ENCODE assay signal across 12 cellular contexts in genomic region chr2:201887851-201888451, GRCh38.
DNase-seq lines count a peak whose midpoint lies in the region; ATAC-seq and TF ChIP-seq lines count a peak whose summit lies in the region.
"Had no signal": no experiment of that assay in that cellular context is flagged by ENCODE, and none has a peak within 500 bp of the region (broad histone marks: within the 10 kb centered on the region; RNA-seq: fewer than 3 reads in every experiment).

No MANE protein-coding gene starts in this region.

- H3K9me3 ChIP-seq in heart right ventricle: no peaks in the 10 kb centered on the region
- no peaks in the 10 kb centered on the region for H3K9me3 ChIP-seq in mesodermal cell (ENCODE audit: control insufficient read depth, low read length)
- H3K9me3 ChIP-seq in upper lobe of left lung: no peaks in the 10 kb centered on the region
- H3K9me3 ChIP-seq: BLaER1, left lung, sigmoid colon had no signal

- TF ChIP-seq POLR2A in upper lobe of left lung (IDR thresholded peaks at IDR 0.05): no peak

- intact Hi-C loops in heart right ventricle (cut with DNase I) (loop anchor here in 1 of 10 donors (10.0 kb wide), 1 partner anchor 147 kb away; the partner anchor contains the start of gene FZD7), left ventricle myocardium superior (cut with micrococcal nuclease) (no loop called here)

- H3K4me1 ChIP-seq in heart right ventricle: peaks cover 0 to 29% (median 15%) of the 10 kb centered on the region in 9 donors
- peaks cover 24% of the 10 kb centered on the region for H3K4me1 ChIP-seq in mesodermal cell (ENCODE audit: control insufficient read depth, insufficient read depth, low read length, poor library complexity, severe bottlenecking)
- H3K4me1 ChIP-seq in upper lobe of left lung: peaks cover 0 to 5% (median 0%) of the 10 kb centered on the region in 4 donors
- H3K4me1 ChIP-seq: left lung had no signal

- H3K4me1 Mint-ChIP-seq in immature natural killer cell: no peaks in the 10 kb centered on the region

- H3K4me3 Mint-ChIP-seq in immature natural killer cell: no peak overlapping the region

- peak overlapping the region in 7 of 10 donors; percentile 13 to 47 (median 38) for H3K4me3 ChIP-seq in heart right ventricle
- peak overlapping the region; percentile 13 for H3K4me3 ChIP-seq in brain microvascular endothelial cell (ENCODE audit: low read depth, low read length)
- peak overlapping the region; percentile 14 for H3K4me3 ChIP-seq in mesodermal cell (ENCODE audit: extremely low read depth, insufficient read depth, low read length, poor library complexity, severe bottlenecking)
- peak overlapping the region in 3 of 4 donors; percentile 3 to 10 (median 7) for H3K4me3 ChIP-seq in upper lobe of left lung
- H3K4me3 ChIP-seq: BLaER1 had no signal

- DNase-seq in heart right ventricle (no peak), left ventricle myocardium superior (no peak), brain microvascular endothelial cell (no peak), upper lobe of left lung (no peak), SKM-1 treated with dmso at 0.1 percent for 144 hours (lab: John Stamatoyannopoulos, UW; ENCODE audit: unreplicated experiment) (no peak), immature natural killer cell (no peak), ecto neural progenitor cell (ENCODE audit: low spot score) (no peak)
- DNase-seq: left lung, NCI-H1092, sigmoid colon had no signal

- in situ Hi-C loops in brain microvascular endothelial cell (cut with HindIII; ENCODE audit: low pct_ligation_motif_present, low sequenced_read_pairs): no loop called here

- no peaks in the 10 kb centered on the region for H3K36me3 Mint-ChIP-seq in immature natural killer cell

- no peaks in the 10 kb centered on the region for H3K36me3 ChIP-seq in heart right ventricle
- H3K36me3 ChIP-seq in brain microvascular endothelial cell (replicated peaks): no peaks in the 10 kb centered on the region
- no peaks in the 10 kb centered on the region for H3K36me3 ChIP-seq in mesodermal cell (ENCODE audit: control insufficient read depth, insufficient read depth, low read length)
- no peaks in the 10 kb centered on the region for H3K36me3 ChIP-seq in upper lobe of left lung
- H3K36me3 ChIP-seq: BLaER1, left lung, sigmoid colon had no signal

- no peak for TF ChIP-seq CTCF in heart right ventricle (IDR thresholded peaks at IDR 0.05)
- TF ChIP-seq CTCF in brain microvascular endothelial cell (IDR thresholded peaks at IDR 0.05; ENCODE audit: low read depth, low read length, missing control alignments): no peak
- no peak for TF ChIP-seq CTCF in upper lobe of left lung (IDR thresholded peaks at IDR 0.05)

- H3K27me3 Mint-ChIP-seq in immature natural killer cell (ENCODE audit: low read depth in 3 of 3): peaks cover 5 to 19% (median 9%) of the 10 kb centered on the region in 3 donors

- no peak for ATAC-seq in heart right ventricle
- ATAC-seq in left ventricle myocardium superior: no peak
- ATAC-seq in upper lobe of left lung (ENCODE audit: low FRiP score in 2 of 2): no peak
- ATAC-seq: left lung had no signal

- no peak for TF ChIP-seq EP300 in upper lobe of left lung (IDR thresholded peaks at IDR 0.05)

- H3K27ac ChIP-seq in heart right ventricle: no peak overlapping the region
- no peak overlapping the region for H3K27ac ChIP-seq in brain microvascular endothelial cell
- peak overlapping the region; percentile 65 for H3K27ac ChIP-seq in mesodermal cell (ENCODE audit: low read depth, low read length, severe bottlenecking)
- no peak overlapping the region for H3K27ac ChIP-seq in upper lobe of left lung
- H3K27ac ChIP-seq: BLaER1, left lung had no signal

- WGBS in heart right ventricle, 2 donors: 19 to 21% methylated on average over 9 of the region's 9 CpGs
- WGBS in mesodermal cell (ENCODE audit: insufficient coverage in 2 of 2), 2 experiments: 40% methylated on average over 4 of the region's 9 CpGs; no CpG with 5 or more reads in 1 of the 2 experiments
- WGBS in upper lobe of left lung, 2 donors: 34 to 42% methylated on average over 9 of the region's 9 CpGs

- H3K9me3 Mint-ChIP-seq in immature natural killer cell: peaks cover 0 to 3% (median 0%) of the 10 kb centered on the region in 6 donors

- no peak overlapping the region for H3K27ac Mint-ChIP-seq in immature natural killer cell

- H3K27me3 ChIP-seq in heart right ventricle: peaks cover 0 to 32% (median 7%) of the 10 kb centered on the region in 7 donors
- no peaks in the 10 kb centered on the region for H3K27me3 ChIP-seq in brain microvascular endothelial cell (replicated peaks)
- H3K27me3 ChIP-seq in upper lobe of left lung: no peaks in the 10 kb centered on the region
- H3K27me3 ChIP-seq: BLaER1, sigmoid colon had no signal
